17 cellular contexts compared by ENCODE assay signal in the genomic region with DNA sequence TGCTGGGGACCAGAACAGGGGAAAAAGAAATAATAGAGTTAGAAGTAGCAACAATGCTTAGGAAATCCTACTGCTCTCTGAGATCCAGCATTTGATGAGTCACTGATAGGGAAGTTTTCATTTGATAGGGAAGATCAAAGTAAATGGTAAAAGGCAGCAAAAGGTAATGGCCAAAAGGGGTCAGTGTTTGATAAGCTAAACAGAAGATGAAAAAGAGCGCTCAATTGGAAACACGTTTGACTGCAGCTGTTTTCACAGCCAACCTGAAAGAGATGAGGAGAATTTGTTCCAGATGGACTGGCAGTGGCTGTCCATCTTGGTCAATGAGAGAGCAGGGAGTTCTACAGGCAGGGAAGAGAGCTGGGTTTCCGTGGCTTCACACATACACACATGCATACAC.
DNase-seq lines count a peak whose midpoint lies in the region; ATAC-seq and TF ChIP-seq lines count a peak whose summit lies in the region.
"Had no signal": no experiment of that assay in that cellular context is flagged by ENCODE, and none has a peak within 500 bp of the region (broad histone marks: within the 10 kb centered on the region; RNA-seq: fewer than 3 reads in every experiment).

No MANE protein-coding gene starts in this region.

- no peak overlapping the region for H3K9ac ChIP-seq in endodermal cell (ENCODE audit: extremely low read depth, low read length, poor library complexity, severe bottlenecking)
- H3K9ac ChIP-seq: KMS-11 had no signal

- H3K27me3 Mint-ChIP-seq in natural killer cell (ENCODE audit: low read depth in 2 of 2) (peaks cover 0 to 8% of the 10 kb centered on the region in 2 donors), endodermal cell (ENCODE audit: insufficient read depth) (no peaks in the 10 kb centered on the region), Calu3 (ENCODE audit: unreplicated experiment) (no peaks in the 10 kb centered on the region)
- peaks cover 5 to 17% of the 10 kb centered on the region in 2 donors for H3K27me3 Mint-ChIP-seq in natural killer cell treated with Interleukin-12 subunit alpha and Interleukin-12 subunit beta and Interleukin-15 and Interleukin-18, amount 100 ng/mL, for 72 hours

- TF ChIP-seq CTCF in natural killer cell (IDR thresholded peaks at IDR 0.05) (peak; percentile 25), endodermal cell (conservative IDR thresholded peaks at IDR 0.05) (peak; percentile 71), Calu3 (IDR thresholded peaks at IDR 0.05; ENCODE audit: unreplicated experiment) (no peak)

- intact Hi-C loops in natural killer cell (cut with micrococcal nuclease) (loop anchor here (1.0 to 5.0 kb wide), 2 partner anchors 1380 to 1481 kb away; no protein-coding TSS in a partner anchor), Calu3 (cut with micrococcal nuclease; ENCODE audit: unreplicated experiment) (no loop called here)

- no peak overlapping the region for H3K27ac Mint-ChIP-seq in natural killer cell
- no peak overlapping the region for H3K27ac Mint-ChIP-seq in natural killer cell treated with Interleukin-12 subunit alpha and Interleukin-12 subunit beta and Interleukin-15 and Interleukin-18, amount 100 ng/mL, for 72 hours
- peak overlapping the region; percentile 27 for H3K27ac Mint-ChIP-seq in endodermal cell
- H3K27ac Mint-ChIP-seq in Calu3 (ENCODE audit: unreplicated experiment), result no peak overlapping the region
- H3K27ac Mint-ChIP-seq: activated CD8-positive, alpha-beta T cell treated with anti-CD3 and anti-CD28 coated beads, Interleukin-2, amount 10 ng/mL, durations not matched to agents 7 days and 5 days; activated T-helper 17 cell treated with anti-CD3 and anti-CD28 coated beads, Interleukin-2, amount 50 U/mL, for 72 hours had no signal

- H3K4me1 Mint-ChIP-seq in natural killer cell, result peaks cover 5 to 12% of the 10 kb centered on the region in 2 donors
- peaks cover 9 to 16% of the 10 kb centered on the region in 2 donors for H3K4me1 Mint-ChIP-seq in natural killer cell treated with Interleukin-12 subunit alpha and Interleukin-12 subunit beta and Interleukin-15 and Interleukin-18, amount 100 ng/mL, for 72 hours (ENCODE audit: low read depth in 2 of 2)
- no peaks in the 10 kb centered on the region for H3K4me1 Mint-ChIP-seq in endodermal cell
- H3K4me1 Mint-ChIP-seq in Calu3 (ENCODE audit: low read depth, unreplicated experiment), result no peaks in the 10 kb centered on the region
- H3K4me1 Mint-ChIP-seq: activated T-helper 17 cell treated with anti-CD3 and anti-CD28 coated beads, Interleukin-2, amount 50 U/mL, for 72 hours had no signal

- WGBS in endodermal cell (ENCODE audit: insufficient coverage in 1 of 2, insufficient read length in 1 of 2), 2 experiments, result 39 to 61% methylated on average over 2 to 3 of the region's 3 CpGs

- H3K4me3 ChIP-seq in endodermal cell (ENCODE audit: low read length), result no peak overlapping the region
- H3K4me3 ChIP-seq: adrenal gland, gastroesophageal sphincter, SJCRH30 had no signal

- no peak overlapping the region for H3K27ac ChIP-seq in endodermal cell (ENCODE audit: low read depth, low read length)
- H3K27ac ChIP-seq: adrenal gland, gastroesophageal sphincter, KMS-11, SJCRH30 had no signal

- CTCF ChIA-PET in Calu3 (lab: Charles Lee), result no interaction called here

- no peaks in the 10 kb centered on the region for H3K9me3 ChIP-seq in endodermal cell (ENCODE audit: control insufficient read depth, low read length)
- H3K9me3 ChIP-seq: adrenal gland, gastroesophageal sphincter, SJCRH30 had no signal

- DNase-seq in natural killer cell, result no peak
- DNase-seq in natural killer cell treated with Interleukin-12 subunit alpha and Interleukin-12 subunit beta and Interleukin-15 and Interleukin-18, amount 100 ng/mL, for 72 hours (ENCODE audit: low spot score), result no peak
- DNase-seq in NCI-H774 (lab: John Stamatoyannopoulos, UW), result peak; percentile 64
- no peak for DNase-seq in endodermal cell
- no peak for DNase-seq in Calu3
- DNase-seq in GF-D8 (lab: John Stamatoyannopoulos, UW), result no peak
- DNase-seq: activated CD8-positive, alpha-beta T cell treated with anti-CD3 and anti-CD28 coated beads, Interleukin-2, amount 10 ng/mL, durations not matched to agents 7 days and 5 days; adrenal gland; NCI-H187 treated with DMSO at 0.1 percent for 48 hours; stimulated activated CD4-positive, alpha-beta T cell treated with anti-CD3 and anti-CD28 coated beads, Interleukin-4, amount 100 ng/mL, for 4 hours; trophoblast cell had no signal

- no peaks in the 10 kb centered on the region for H3K27me3 ChIP-seq in endodermal cell (ENCODE audit: control insufficient read depth, insufficient read depth, low read length, poor library complexity, severe bottlenecking)
- H3K27me3 ChIP-seq: adrenal gland, SJCRH30 had no signal

- BruUV-seq in Calu3 (replicated peaks; lab: Mats Ljungman, UMichigan), result no TSS peak

- H3K4me1 ChIP-seq in endodermal cell (ENCODE audit: control insufficient read depth, insufficient read depth, low read length), result no peaks in the 10 kb centered on the region
- H3K4me1 ChIP-seq: adrenal gland, gastroesophageal sphincter, SJCRH30 had no signal

- H3K9me3 Mint-ChIP-seq in natural killer cell, result no peaks in the 10 kb centered on the region
- H3K9me3 Mint-ChIP-seq in natural killer cell treated with Interleukin-12 subunit alpha and Interleukin-12 subunit beta and Interleukin-15 and Interleukin-18, amount 100 ng/mL, for 72 hours, result no peaks in the 10 kb centered on the region
- H3K9me3 Mint-ChIP-seq in endodermal cell, result peaks cover 2% of the 10 kb centered on the region
- peaks cover 16% of the 10 kb centered on the region for H3K9me3 Mint-ChIP-seq in Calu3 (ENCODE audit: low read depth, unreplicated experiment)

- H3K36me3 Mint-ChIP-seq in natural killer cell (no peaks in the 10 kb centered on the region), endodermal cell (ENCODE audit: low read depth) (no peaks in the 10 kb centered on the region), Calu3 (ENCODE audit: insufficient read depth, unreplicated experiment) (no peaks in the 10 kb centered on the region)
- H3K36me3 Mint-ChIP-seq in natural killer cell treated with Interleukin-12 subunit alpha and Interleukin-12 subunit beta and Interleukin-15 and Interleukin-18, amount 100 ng/mL, for 72 hours, result no peaks in the 10 kb centered on the region

- ATAC-seq in natural killer cell, result peak in 1 of 3 donors; percentile 40
- no peak for ATAC-seq in natural killer cell treated with Interleukin-12 subunit alpha and Interleukin-12 subunit beta and Interleukin-15 and Interleukin-18, amount 100 ng/mL, for 72 hours
- ATAC-seq in GM18870 (IDR thresholded peaks at IDR 0.05; ENCODE audit: unreplicated experiment), result no peak
- ATAC-seq in GM18498 (IDR thresholded peaks at IDR 0.05; ENCODE audit: unreplicated experiment), result no peak
- ATAC-seq: activated CD8-positive, alpha-beta T cell treated with anti-CD3 and anti-CD28 coated beads, Interleukin-2, amount 10 ng/mL, durations not matched to agents 7 days and 5 days; activated T-helper 17 cell treated with anti-CD3 and anti-CD28 coated beads, Interleukin-2, amount 50 U/mL, for 72 hours; gastroesophageal sphincter had no signal

- no peaks in the 10 kb centered on the region for H3K36me3 ChIP-seq in endodermal cell (ENCODE audit: control insufficient read depth, insufficient read depth, low read length)
- H3K36me3 ChIP-seq: adrenal gland, gastroesophageal sphincter, SJCRH30 had no signal

- H3K4me3 Mint-ChIP-seq in natural killer cell (no peak overlapping the region), endodermal cell (no peak overlapping the region), Calu3 (ENCODE audit: low read depth, unreplicated experiment) (no peak overlapping the region)
- no peak overlapping the region for H3K4me3 Mint-ChIP-seq in natural killer cell treated with Interleukin-12 subunit alpha and Interleukin-12 subunit beta and Interleukin-15 and Interleukin-18, amount 100 ng/mL, for 72 hours
- H3K4me3 Mint-ChIP-seq: activated CD8-positive, alpha-beta T cell treated with anti-CD3 and anti-CD28 coated beads, Interleukin-2, amount 10 ng/mL, durations not matched to agents 7 days and 5 days; activated T-helper 17 cell treated with anti-CD3 and anti-CD28 coated beads, Interleukin-2, amount 50 U/mL, for 72 hours had no signal
